24 cellular contexts compared by ENCODE assay signal in genomic region chr7:78783179-78783962, GRCh38.
DNase-seq lines count a peak whose midpoint lies in the region; ATAC-seq, FAIRE-seq and TF ChIP-seq lines count a peak whose summit lies in the region.
"Had no signal": no experiment of that assay in that cellular context is flagged by ENCODE, and none has a peak within 500 bp of the region (broad histone marks: within the 10 kb centered on the region; RNA-seq: fewer than 3 reads in every experiment).

No MANE protein-coding gene starts in this region.

- H4K8ac ChIP-seq in H1 (ENCODE audit: extremely low read depth, insufficient read depth, low read length): no peak overlapping the region

- no peak for FAIRE-seq in H1 (lab: Jason Lieb, UNC)
- FAIRE-seq: D721Med, H54, RCC 7860 had no signal

- H3K27ac ChIP-seq in H1 (ENCODE audit: low read depth, low read length): no peak overlapping the region
- no peak overlapping the region for H3K27ac ChIP-seq in sigmoid colon
- H3K27ac ChIP-seq: 22Rv1 had no signal

- H4K91ac ChIP-seq in H1 (replicated peaks; ENCODE audit: insufficient read length, low read length): no peak overlapping the region

- H3K4me3 ChIP-seq in H1 (ENCODE audit: extremely low read depth in 1 of 4, insufficient read depth in 2 of 4, low read depth in 3 of 4, low read length in 4 of 4) (no peak overlapping the region), sigmoid colon (no peak overlapping the region)

- no peak overlapping the region for H2BK12ac ChIP-seq in H1 (ENCODE audit: low read depth, low read length)

- WGBS in H1 (ENCODE audit: extremely low coverage in 1 of 2, insufficient coverage in 1 of 2, insufficient read length in 1 of 2, insufficient replicate concordance in 2 of 2, low coverage in 1 of 2, low lambda C conversion rate in 2 of 2, missing lambda C conversion rate in 1 of 2), 2 experiments: 87% methylated on average over 9 of the region's 9 CpGs; no CpG with 5 or more reads in 1 of the 2 experiments
- 70 to 80% methylated on average over 9 of the region's 9 CpGs for WGBS in sigmoid colon, 2 donors

- no peak overlapping the region for H3K9ac ChIP-seq in H1 (replicated peaks in 1 of 4; ENCODE audit: extremely low read depth in 1 of 4, low read depth in 3 of 4, low read length in 3 of 4)
- H3K9ac ChIP-seq: SK-N-SH had no signal

- H3K79me1 ChIP-seq in H1 (ENCODE audit: low read depth, low read length): no peaks in the 10 kb centered on the region

- H3K79me2 ChIP-seq in H1 (ENCODE audit: control insufficient read depth in 1 of 2, insufficient read depth in 2 of 2, low read length in 2 of 2): no peaks in the 10 kb centered on the region

- CTCF ChIA-PET in H1 (lab: Charles Lee; ENCODE audit: partially characterized antibody): interaction anchor here (0.6 to 0.8 kb wide), 2 partner anchors 21 to 169 kb away, joined by 3 to 4 read pairs; no protein-coding TSS in a partner anchor

- H3K36me3 ChIP-seq in H1 (ENCODE audit: control insufficient read depth in 2 of 4, insufficient read depth in 4 of 4, low read length in 3 of 4) (no peaks in the 10 kb centered on the region), sigmoid colon (no peaks in the 10 kb centered on the region)

- H3K9me3 ChIP-seq in H1 (ENCODE audit: insufficient read depth in 2 of 2, low read depth in 1 of 2, low read length in 1 of 2) (no peaks in the 10 kb centered on the region), sigmoid colon (no peaks in the 10 kb centered on the region)
- H3K9me3 ChIP-seq: SK-N-SH had no signal

- no peak overlapping the region for H2BK20ac ChIP-seq in H1 (ENCODE audit: low read length)

- no peak overlapping the region for H4K5ac ChIP-seq in H1 (ENCODE audit: insufficient read length, low read depth, low read length)

- no peak overlapping the region for H3K4me2 ChIP-seq in H1 (ENCODE audit: insufficient read depth in 1 of 2, low read depth in 2 of 2, low read length in 2 of 2)
- H3K4me2 ChIP-seq: SK-N-SH had no signal

- no peak overlapping the region for H2AFZ ChIP-seq in H1 (ENCODE audit: low read length)

- no peak for TF ChIP-seq RAD21 in H1 (IDR thresholded peaks at IDR 0.05 in 1 of 2, conservative IDR thresholded peaks at IDR 0.05 in 1 of 2; ENCODE audit: low read depth in 2 of 2, low read length in 2 of 2)

- peak; percentile 50 for ATAC-seq in GM21529 (IDR thresholded peaks at IDR 0.05; ENCODE audit: unreplicated experiment)
- peak; percentile 41 for ATAC-seq in HG03432 (IDR thresholded peaks at IDR 0.05; ENCODE audit: unreplicated experiment)
- ATAC-seq in GM21723 (IDR thresholded peaks at IDR 0.05; ENCODE audit: unreplicated experiment): no peak
- ATAC-seq: T-helper 17 cell had no signal

- H2AK5ac ChIP-seq in H1 (ENCODE audit: low read depth, low read length): no peak overlapping the region

- no peaks in the 10 kb centered on the region for H3K23me2 ChIP-seq in H1 (ENCODE audit: low read depth, low read length)

- intact Hi-C loops in sigmoid colon (cut with DNase I): no loop called here
- intact Hi-C loops in head of caudate nucleus (cut with DNase I): no loop called here

- TF ChIP-seq EP300 in H1 (IDR thresholded peaks at IDR 0.05; ENCODE audit: borderline replicate concordance in 1 of 2, low read depth in 2 of 2, low read length in 2 of 2): no peak
- no peak for TF ChIP-seq EP300 in sigmoid colon (IDR thresholded peaks at IDR 0.05)

- DNase-seq in NCI-H2227 (lab: John Stamatoyannopoulos, UW; ENCODE audit: unreplicated experiment) (peak; percentile 20), NCI-H2227 treated with DMSO at 0.1 percent for 48 hours (lab: John Stamatoyannopoulos, UW) (no peak), H1 (ENCODE audit: low read depth in 1 of 2, low spot score in 2 of 2) (no peak), sigmoid colon (no peak), head of caudate nucleus (no peak)
- DNase-seq: ACHN; CD4-positive, alpha-beta T cell; Karpas-422; NCI-H1092 treated with DMSO at 0.1 percent for 48 hours; NCI-H1436; NCI-H187; NCI-H2081 treated with DMSO at 0.1 percent for 48 hours; NCI-H2171; NCI-H446; NCI-H524 treated with DMSO at 0.1 percent for 48 hours; SK-N-SH; T-helper 17 cell had no signal

- H2BK5ac ChIP-seq in H1 (ENCODE audit: low read depth, low read length): no peak overlapping the region

- no peak overlapping the region for H2BK120ac ChIP-seq in H1 (replicated peaks; ENCODE audit: low read depth, low read length)

- H3K4me1 ChIP-seq in H1 (replicated peaks in 1 of 4; ENCODE audit: control insufficient read depth in 3 of 4, insufficient read depth in 4 of 4, low read length in 3 of 4) (no peaks in the 10 kb centered on the region), sigmoid colon (no peaks in the 10 kb centered on the region)

- H3K14ac ChIP-seq in H1 (ENCODE audit: insufficient read length): no peak overlapping the region

- no peak overlapping the region for H2BK15ac ChIP-seq in H1 (ENCODE audit: low read length)

- no peak overlapping the region for H3K23ac ChIP-seq in H1 (ENCODE audit: insufficient read length)

- H3K18ac ChIP-seq in H1 (ENCODE audit: extremely low read depth, low read length): no peak overlapping the region

- H3K56ac ChIP-seq in H1 (replicated peaks; ENCODE audit: insufficient read length, low read depth, low read length): no peak overlapping the region

- no peaks in the 10 kb centered on the region for H4K20me1 ChIP-seq in H1 (replicated peaks in 1 of 2; ENCODE audit: control insufficient read depth in 1 of 2, insufficient read depth in 2 of 2, low read length in 2 of 2)

- no peak for TF ChIP-seq CTCF in H1 (IDR thresholded peaks at IDR 0.05; ENCODE audit: control extremely low read depth in 1 of 3, insufficient read depth in 1 of 3, low read depth in 1 of 3, low read length in 3 of 3)
- TF ChIP-seq CTCF in sigmoid colon (IDR thresholded peaks at IDR 0.05): no peak

- POLR2A ChIA-PET in H1 (lab: Charles Lee; ENCODE audit: partially characterized antibody): no interaction called here

- H3K27me3 ChIP-seq in H1 (replicated peaks in 1 of 4; ENCODE audit: control insufficient read depth in 3 of 4, extremely low read depth in 1 of 4, insufficient read depth in 3 of 4, low read length in 3 of 4) (no peaks in the 10 kb centered on the region), sigmoid colon (no peaks in the 10 kb centered on the region)

- TF ChIP-seq POLR2A in H1 (IDR thresholded peaks at IDR 0.05; ENCODE audit: control extremely low read depth in 1 of 2, low read depth in 2 of 2, low read length in 2 of 2) (no peak), sigmoid colon (IDR thresholded peaks at IDR 0.05) (no peak)

- H3K4ac ChIP-seq in H1 (replicated peaks; ENCODE audit: insufficient read length, low read depth, low read length): no peak overlapping the region

TF ChIP-seq in H1, 55 proteins besides CTCF, POLR2A, EP300 and RAD21:
- peak; percentile 64; the same call in 1 of the 2 replicates for TF ChIP-seq MAFK (IDR thresholded peaks at IDR 0.05; ENCODE audit: low read depth, low read length)
- TF ChIP-seq KDM4A (IDR thresholded peaks at IDR 0.05; ENCODE audit: low read depth, low read length, severe bottlenecking): no peak
- TF ChIP-seq SP1 (IDR thresholded peaks at IDR 0.05; ENCODE audit: low read depth, low read length): no peak
- no peak for TF ChIP-seq RBBP5 (IDR thresholded peaks at IDR 0.05; ENCODE audit: borderline replicate concordance, low read depth, low read length)
- no peak for TF ChIP-seq BRCA1 (IDR thresholded peaks at IDR 0.05; ENCODE audit: low read depth, low read length)
- no peak for TF ChIP-seq NANOG (IDR thresholded peaks at IDR 0.05; ENCODE audit: insufficient read depth, low read depth, low read length, poor library complexity, severe bottlenecking)
- TF ChIP-seq SUZ12 (IDR thresholded peaks at IDR 0.05; ENCODE audit: low read length): no peak
- TF ChIP-seq EGR1 (IDR thresholded peaks at IDR 0.05; ENCODE audit: borderline replicate concordance, low read depth, low read length): no peak
